12 cellular contexts compared by ENCODE assay signal in the genomic region with DNA sequence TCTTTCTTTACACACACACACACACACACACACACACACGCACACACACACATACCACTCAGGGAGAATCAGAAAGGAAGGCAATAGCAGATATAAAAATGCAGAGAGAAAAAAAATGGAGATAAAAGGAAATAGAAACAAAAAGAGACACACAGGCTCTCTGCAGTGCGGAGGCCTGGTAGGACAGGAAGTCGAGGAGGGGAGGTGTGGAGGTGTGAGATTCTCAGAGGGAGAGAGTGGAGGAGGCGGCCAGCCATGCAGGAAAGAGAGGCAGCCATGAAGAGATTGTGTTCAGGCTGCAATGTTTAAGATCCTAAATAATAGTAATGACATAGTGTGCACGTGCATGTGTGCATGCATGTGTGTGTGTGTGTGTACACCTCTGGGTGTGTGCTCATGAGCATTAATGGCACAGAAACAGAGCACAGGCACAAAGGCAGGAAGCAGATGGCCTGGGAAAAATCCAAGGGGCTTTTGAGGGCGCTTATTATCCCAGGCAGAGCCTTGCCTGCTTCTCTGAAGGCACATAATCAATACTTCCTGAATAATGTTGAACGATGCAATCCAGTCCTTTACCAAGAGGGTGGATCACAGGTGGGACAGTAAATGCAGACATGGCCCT.
A peak's percentile ranks its signal among the peaks of the same experiment; 100 is the strongest.
DNase-seq lines count a peak whose midpoint lies in the region; ATAC-seq and TF ChIP-seq lines count a peak whose summit lies in the region.
"Had no signal": no experiment of that assay in that cellular context is flagged by ENCODE, and none has a peak within 500 bp of the region (broad histone marks: within the 10 kb centered on the region; RNA-seq: fewer than 3 reads in every experiment).

No MANE protein-coding gene starts in this region.

- no peaks in the 10 kb centered on the region for H3K27me3 Mint-ChIP-seq in activated CD4-positive, alpha-beta T cell treated with anti-CD3 and anti-CD28 coated beads, Interleukin-2, amount 10 ng/mL, durations not matched to agents 7 days and 5 days
- peaks cover 10% of the 10 kb centered on the region for H3K27me3 Mint-ChIP-seq in endothelial cell (ENCODE audit: unreplicated experiment)

- no peaks in the 10 kb centered on the region for H3K9me2 ChIP-seq in SK-N-SH

- no peak for ATAC-seq in HG03135 (IDR thresholded peaks at IDR 0.05; ENCODE audit: unreplicated experiment)

- no peaks in the 10 kb centered on the region for H3K27me3 ChIP-seq in SK-N-SH (ENCODE audit: insufficient read depth)
- H3K27me3 ChIP-seq: heart left ventricle had no signal

- H3K4me3 ChIP-seq in SK-N-SH (ENCODE audit: low read depth in 2 of 2, low read length in 1 of 2) = no peak overlapping the region
- H3K4me3 ChIP-seq: heart left ventricle had no signal

- peaks cover 33% of the 10 kb centered on the region for H3K4me1 Mint-ChIP-seq in activated CD4-positive, alpha-beta T cell treated with anti-CD3 and anti-CD28 coated beads, Interleukin-2, amount 10 ng/mL, durations not matched to agents 7 days and 5 days
- peaks cover 21% of the 10 kb centered on the region for H3K4me1 Mint-ChIP-seq in endothelial cell (ENCODE audit: unreplicated experiment)

- TF ChIP-seq EP300 in SK-N-SH (IDR thresholded peaks at IDR 0.05; ENCODE audit: borderline replicate concordance in 1 of 2, low read depth in 1 of 2, low read length in 1 of 2) = no peak

- no peak overlapping the region for H3K9ac ChIP-seq in SK-N-SH

- no peak for TF ChIP-seq RAD21 in SK-N-SH (IDR thresholded peaks at IDR 0.05; ENCODE audit: low read length)

- peak overlapping the region; percentile 18; the same call in 1 of the 2 replicates for H2AFZ ChIP-seq in SK-N-SH (ENCODE audit: low read depth)

- WGBS in SK-N-SH (ENCODE audit: low lambda C conversion rate) = 40% methylated on average over 7 of the region's 7 CpGs

- H3K9me3 ChIP-seq in SK-N-SH = no peaks in the 10 kb centered on the region
- H3K9me3 ChIP-seq: heart left ventricle had no signal

- H3K27ac Mint-ChIP-seq in activated CD4-positive, alpha-beta T cell treated with anti-CD3 and anti-CD28 coated beads, Interleukin-2, amount 10 ng/mL, durations not matched to agents 7 days and 5 days = peak overlapping the region; percentile 94
- peak overlapping the region; percentile 83 for H3K27ac Mint-ChIP-seq in endothelial cell (ENCODE audit: unreplicated experiment)

- CTCF ChIA-PET in activated CD4-positive, alpha-beta T cell treated with anti-CD3 and anti-CD28 coated beads, Interleukin-2, amount 10 ng/mL, durations not matched to agents 7 days and 5 days (lab: Charles Lee) = no interaction called here
- CTCF ChIA-PET in SK-N-SH (lab: Yijun Ruan, JAX) = no interaction called here

- H3K36me3 Mint-ChIP-seq in activated CD4-positive, alpha-beta T cell treated with anti-CD3 and anti-CD28 coated beads, Interleukin-2, amount 10 ng/mL, durations not matched to agents 7 days and 5 days (ENCODE audit: low read depth) = peaks cover 3% of the 10 kb centered on the region
- peaks cover 3% of the 10 kb centered on the region for H3K36me3 Mint-ChIP-seq in endothelial cell (ENCODE audit: low read depth, unreplicated experiment)

- H3K36me3 ChIP-seq in SK-N-SH (replicated peaks in 1 of 2; ENCODE audit: control insufficient read depth in 1 of 2, insufficient read depth in 2 of 2, low read length in 1 of 2) = no peaks in the 10 kb centered on the region
- H3K36me3 ChIP-seq: heart left ventricle had no signal

- H4K20me1 ChIP-seq in SK-N-SH (ENCODE audit: insufficient read depth) = no peaks in the 10 kb centered on the region

- peak overlapping the region in 1 of 2 experiments; percentile 5; a peak in 2 of 4 replicates for H3K27ac ChIP-seq in SK-N-SH (ENCODE audit: low read depth in 2 of 2, low read length in 1 of 2)

- no peaks in the 10 kb centered on the region for H3F3A ChIP-seq in SK-N-SH (replicated peaks; ENCODE audit: insufficient read depth)

- DNase-seq in activated CD4-positive, alpha-beta T cell treated with anti-CD3 and anti-CD28 coated beads, Interleukin-2, amount 10 ng/mL, durations not matched to agents 7 days and 5 days = peak; percentile 66
- DNase-seq in activated CD4-positive, alpha-beta T cell treated with anti-CD3 and anti-CD28 coated beads for 1 hour = no peak
- DNase-seq in SK-N-SH = peak; percentile 42
- peak; percentile 34 for DNase-seq in endothelial cell (ENCODE audit: low spot score)
- DNase-seq in stimulated activated naive CD4-positive, alpha-beta T cell treated with Interleukin-2 at 50 U/mL for 16 hours (lab: John Stamatoyannopoulos, UW) = peak; percentile 1
- no peak for DNase-seq in iPS-NIHi11 (ENCODE audit: low spot score)
- DNase-seq in activated CD4-positive, CD25-positive, alpha-beta regulatory T cell treated with anti-CD3 and anti-CD28 coated beads, Interleukin-2, amount 50 U/mL, for 72 hours = no peak
- DNase-seq: C1 segment of cervical spinal cord, heart left ventricle, NCI-H1694, nucleus accumbens had no signal

- peak overlapping the region; percentile 5 for H3K4me3 Mint-ChIP-seq in activated CD4-positive, alpha-beta T cell treated with anti-CD3 and anti-CD28 coated beads, Interleukin-2, amount 10 ng/mL, durations not matched to agents 7 days and 5 days
- H3K4me3 Mint-ChIP-seq in endothelial cell (ENCODE audit: unreplicated experiment) = peak overlapping the region; percentile 39

- peaks cover 0 to 14% of the 10 kb centered on the region in 2 experiments; a peak in 1 of 4 replicates for H3K4me1 ChIP-seq in SK-N-SH (ENCODE audit: control insufficient read depth in 1 of 2, insufficient read depth in 2 of 2, low read depth in 1 of 2, low read length in 1 of 2)

- peak overlapping the region; percentile 24; the same call in 1 of the 2 replicates for H3K4me2 ChIP-seq in SK-N-SH

- no peaks in the 10 kb centered on the region for H3K79me2 ChIP-seq in SK-N-SH (ENCODE audit: insufficient read depth)

- no peak for TF ChIP-seq CTCF in SK-N-SH (IDR thresholded peaks at IDR 0.05)
- TF ChIP-seq CTCF in endothelial cell (IDR thresholded peaks at IDR 0.05; ENCODE audit: unreplicated experiment) = no peak

- H3K9me3 Mint-ChIP-seq in activated CD4-positive, alpha-beta T cell treated with anti-CD3 and anti-CD28 coated beads, Interleukin-2, amount 10 ng/mL, durations not matched to agents 7 days and 5 days = peaks cover 8% of the 10 kb centered on the region
- no peaks in the 10 kb centered on the region for H3K9me3 Mint-ChIP-seq in endothelial cell (ENCODE audit: unreplicated experiment)

- POLR2A ChIA-PET in activated CD4-positive, alpha-beta T cell treated with anti-CD3 and anti-CD28 coated beads, Interleukin-2, amount 10 ng/mL, durations not matched to agents 7 days and 5 days (lab: Charles Lee) = no interaction called here
- POLR2A ChIA-PET in SK-N-SH (lab: Yijun Ruan, JAX) = no interaction called here

TF ChIP-seq in SK-N-SH, 30 proteins besides CTCF, POLR2A, EP300 and RAD21:
- 0 out of 2 replicates have a peak, but pooled peaks have one; percentile 15 for TF ChIP-seq GATA2 (CRISPR knock-in tag; IDR thresholded peaks at IDR 0.05)
- TF ChIP-seq FOXJ3 (CRISPR knock-in tag; IDR thresholded peaks at IDR 0.05) = no peak
- TF ChIP-seq FOXM1 (IDR thresholded peaks at IDR 0.05; ENCODE audit: low read depth) = no peak
- TF ChIP-seq, protein P1, sequence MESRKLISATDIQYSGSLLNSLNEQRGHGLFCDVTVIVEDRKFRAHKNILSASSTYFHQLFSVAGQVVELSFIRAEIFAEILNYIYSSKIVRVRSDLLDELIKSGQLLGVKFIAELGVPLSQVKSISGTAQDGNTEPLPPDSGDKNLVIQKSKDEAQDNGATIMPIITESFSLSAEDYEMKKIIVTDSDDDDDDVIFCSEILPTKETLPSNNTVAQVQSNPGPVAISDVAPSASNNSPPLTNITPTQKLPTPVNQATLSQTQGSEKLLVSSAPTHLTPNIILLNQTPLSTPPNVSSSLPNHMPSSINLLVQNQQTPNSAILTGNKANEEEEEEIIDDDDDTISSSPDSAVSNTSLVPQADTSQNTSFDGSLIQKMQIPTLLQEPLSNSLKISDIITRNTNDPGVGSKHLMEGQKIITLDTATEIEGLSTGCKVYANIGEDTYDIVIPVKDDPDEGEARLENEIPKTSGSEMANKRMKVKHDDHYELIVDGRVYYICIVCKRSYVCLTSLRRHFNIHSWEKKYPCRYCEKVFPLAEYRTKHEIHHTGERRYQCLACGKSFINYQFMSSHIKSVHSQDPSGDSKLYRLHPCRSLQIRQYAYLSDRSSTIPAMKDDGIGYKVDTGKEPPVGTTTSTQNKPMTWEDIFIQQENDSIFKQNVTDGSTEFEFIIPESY (IDR thresholded peaks at IDR 0.05; ENCODE audit: borderline replicate concordance, low read depth) = no peak
- TF ChIP-seq ELF1 (IDR thresholded peaks at IDR 0.05) = no peak
- TF ChIP-seq NRF1 (IDR thresholded peaks at IDR 0.05; ENCODE audit: low read depth, low read length) = no peak
- no peak for TF ChIP-seq POLR2AphosphoS5 (IDR thresholded peaks at IDR 0.05; ENCODE audit: low read depth, low read length)
TF ChIP-seq in SK-N-SH: peak in this region for 1.

Comparison
In these comparisons a context has a peak if more than half of its experiments do, and no peak if none do; other contexts are left out.
1. DNase-seq: peak in activated CD4-positive, alpha-beta T cell treated with anti-CD3 and anti-CD28 coated beads, Interleukin-2, amount 10 ng/mL, durations not matched to agents 7 days and 5 days (single experiment), SK-N-SH (single experiment), endothelial cell (single experiment) and stimulated activated naive CD4-positive, alpha-beta T cell treated with Interleukin-2 at 50 U/mL for 16 hours (single experiment); none in activated CD4-positive, alpha-beta T cell treated with anti-CD3 and anti-CD28 coated beads for 1 hour (single experiment), iPS-NIHi11 (single experiment) and activated CD4-positive, CD25-positive, alpha-beta regulatory T cell treated with anti-CD3 and anti-CD28 coated beads, Interleukin-2, amount 50 U/mL, for 72 hours (single experiment).